Comparison of ENCODE assay signal across 20 cellular contexts in genomic region chr15:57333487-57333886, GRCh38. TPM values are rescaled to one million over a fixed set of nuclear protein-coding genes. Genes with fewer than 3 reads are reported as not detected.
DNase-seq lines count a peak whose midpoint lies in the region; ATAC-seq, FAIRE-seq and TF ChIP-seq lines count a peak whose summit lies in the region.
"Had no signal": no experiment of that assay in that cellular context is flagged by ENCODE, and none has a peak within 500 bp of the region (broad histone marks: within the 10 kb centered on the region; RNA-seq: fewer than 3 reads in every experiment).

No MANE protein-coding gene starts in this region.

- in situ Hi-C loops in K562 (cut with MboI): no loop called here
- in situ Hi-C loops in transverse colon (cut with MboI; ENCODE audit: low pct_ligation_motif_present in 1 of 4, low pct_unique_long_range_greater_than_20kb in 1 of 4, low sequenced_read_pairs in 3 of 4): no loop called here

- no peak for TF ChIP-seq POLR2A in K562 (conservative IDR thresholded peaks at IDR 0.05)
- no peak for TF ChIP-seq POLR2A in transverse colon (IDR thresholded peaks at IDR 0.05)

- intact Hi-C loops in K562 (cut with micrococcal nuclease) (no loop called here), lower lobe of right lung (cut with DNase I) (no loop called here), transverse colon (cut with DNase I; ENCODE audit: low total_unique reads) (no loop called here)

- no peaks in the 10 kb centered on the region for H3K9me3 ChIP-seq in K562 (replicated peaks; ENCODE audit: control insufficient read depth, insufficient read depth, low read depth, low read length)
- no peaks in the 10 kb centered on the region for H3K9me3 ChIP-seq in lower lobe of right lung
- no peaks in the 10 kb centered on the region for H3K9me3 ChIP-seq in transverse colon
- H3K9me3 ChIP-seq: uterus had no signal

- no peak for TF ChIP-seq RAD21 in K562 (CRISPR knock-in tag; conservative IDR thresholded peaks at IDR 0.05 in 1 of 2, IDR thresholded peaks at IDR 0.05 in 1 of 2)

- peaks cover 45 to 48% of the 10 kb centered on the region in 2 experiments for H3K4me1 ChIP-seq in K562 (replicated peaks in 1 of 2; ENCODE audit: control insufficient read depth in 2 of 2, insufficient read depth in 2 of 2, low read length in 2 of 2)
- peaks cover 19% of the 10 kb centered on the region for H3K4me1 ChIP-seq in lower lobe of right lung
- H3K4me1 ChIP-seq in transverse colon: no peaks in the 10 kb centered on the region
- H3K4me1 ChIP-seq: uterus had no signal

- H3K9ac ChIP-seq in K562 (ENCODE audit: insufficient read depth in 1 of 2, low read depth in 2 of 2, low read length in 2 of 2): no peak overlapping the region

- peak overlapping the region; percentile 43; the same call in 1 of the 2 replicates for H2AFZ ChIP-seq in K562 (ENCODE audit: low read depth, low read length)

- no peak for TF ChIP-seq EP300 in K562 (IDR thresholded peaks at IDR 0.05; ENCODE audit: low read length)
- no peak for TF ChIP-seq EP300 in transverse colon (IDR thresholded peaks at IDR 0.05; ENCODE audit: low read depth)

- H3K4me2 ChIP-seq in K562 (ENCODE audit: insufficient read depth, low read length): no peak overlapping the region

- CTCF ChIA-PET in K562 (lab: Yijun Ruan, JAX; ENCODE audit: low intra/inter-chr PET ratio): no interaction called here

- BruUV-seq in K562 (replicated peaks; lab: Mats Ljungman, UMichigan): no TSS peak

- no peaks in the 10 kb centered on the region for H4K20me1 ChIP-seq in K562 (replicated peaks; ENCODE audit: control insufficient read depth, insufficient read depth, low read length)

- POLR2A ChIA-PET in K562 (lab: Yijun Ruan, JAX): no interaction called here

- H3K27me3 ChIP-seq in K562 (ENCODE audit: control insufficient read depth in 2 of 2, insufficient read depth in 2 of 2, low read length in 2 of 2) (no peaks in the 10 kb centered on the region), lower lobe of right lung (ENCODE audit: low read depth) (no peaks in the 10 kb centered on the region), transverse colon (no peaks in the 10 kb centered on the region)
- H3K27me3 ChIP-seq: uterus had no signal

- no peak overlapping the region for H3K4me3 ChIP-seq in K562
- no peak overlapping the region for H3K4me3 ChIP-seq in lower lobe of right lung
- H3K4me3 ChIP-seq in transverse colon: no peak overlapping the region
- H3K4me3 ChIP-seq: uterus had no signal

- H3K36me3 ChIP-seq in K562 (ENCODE audit: control insufficient read depth, insufficient read depth, low read length) (no peaks in the 10 kb centered on the region), lower lobe of right lung (no peaks in the 10 kb centered on the region), transverse colon (no peaks in the 10 kb centered on the region)
- H3K36me3 ChIP-seq: uterus had no signal

- ATAC-seq in K562: no peak
- ATAC-seq in lower lobe of right lung: peak; percentile 51 to 75
- ATAC-seq in GM18861 (IDR thresholded peaks at IDR 0.05; ENCODE audit: unreplicated experiment): no peak
- ATAC-seq in HG03469 (IDR thresholded peaks at IDR 0.05; ENCODE audit: unreplicated experiment): no peak

- DNase-seq in Daoy (ENCODE audit: low read depth) (peak; percentile 54), M059J (ENCODE audit: low read depth) (peak; percentile 61), K562 (ENCODE audit: extremely low read depth in 1 of 4, low spot score in 3 of 4) (no peak), lower lobe of right lung (no peak), transverse colon (no peak), germinal center (ENCODE audit: low spot score) (no peak)
- DNase-seq: activated T-cell treated with anti-CD3 and anti-CD28 coated beads, Interleukin-2, amount 50 U/mL, for 1 hour; amniotic stem cell; CD4-positive, CD25-positive, alpha-beta regulatory T cell; GF-D8; NCI-H1048; NCI-H187 treated with DMSO at 0.1 percent for 48 hours; NCI-H774; SHP77 treated with DMSO at 0.1 percent for 48 hours; T-helper 1 cell; uterus had no signal

- 60% methylated on average over 4 of the region's 4 CpGs for WGBS in K562 (ENCODE audit: insufficient coverage, low coverage, missing lambda C conversion rate)
- WGBS in transverse colon (ENCODE audit: low coverage in 1 of 2), 2 donors: 82 to 84% methylated on average over 4 of the region's 4 CpGs

- H3K27ac ChIP-seq in K562 (ENCODE audit: extremely low read depth, low read depth, low read length) (no peak overlapping the region), lower lobe of right lung (peak overlapping the region; percentile 41), transverse colon (no peak overlapping the region)
- H3K27ac ChIP-seq: uterus had no signal

- H3K9me1 ChIP-seq in K562 (ENCODE audit: control insufficient read depth, insufficient read depth, low read length): no peaks in the 10 kb centered on the region

- no peak for FAIRE-seq in K562 (lab: Jason Lieb, UNC)
- FAIRE-seq: frontal cortex, TTC549 had no signal

- no peaks in the 10 kb centered on the region for H3K79me2 ChIP-seq in K562 (ENCODE audit: control insufficient read depth, insufficient read depth, low read length)

- no peak for TF ChIP-seq CTCF in K562 (IDR thresholded peaks at IDR 0.05 in 2 of 3, conservative IDR thresholded peaks at IDR 0.05 in 1 of 3; ENCODE audit: insufficient read depth in 2 of 3, low read depth in 1 of 3, low read length in 3 of 3)
- TF ChIP-seq CTCF in lower lobe of right lung (IDR thresholded peaks at IDR 0.05): no peak
- no peak for TF ChIP-seq CTCF in transverse colon (IDR thresholded peaks at IDR 0.05)

TF ChIP-seq in K562, 482 proteins besides CTCF, POLR2A, EP300 and RAD21 (continues in another document):
- no peak for TF ChIP-seq WHSC1 (IDR thresholded peaks at IDR 0.05; ENCODE audit: low read length)

RNA-seq across cellular contexts. Expression of gene CGNL1, which starts 42.8 kb away (rescaled TPM):
- total RNA-seq in Daoy (2014; rRNA removed; shearing (Covaris generic)): 0.30 and 0.34 TPM in 2 replicates
- total RNA-seq in M059J (2014; rRNA removed; shearing (Covaris generic)): 0.12 and 1.3 TPM in 2 replicates
- not detected in 2 replicates for total RNA-seq in K562 (2011; cell fraction: chromatin; rRNA removed; ENCODE audit: low replicate concordance)
- not detected in 2 replicates for total RNA-seq in K562 (2011; cell fraction: nucleolus; rRNA removed)
- not detected in 2 replicates for total RNA-seq in K562 (2011; cell fraction: nucleoplasm; rRNA removed)
- total RNA-seq in K562 (2014; rRNA removed) (not detected in 2 replicates), K562 (2014; rRNA removed; fragmentation: Illumina TruSeq; extraction: Trizol) (not detected in 2 replicates), K562 (2015; rRNA removed; fragmentation: Illumina TruSeq; extraction: Trizol) (not detected in 2 replicates), K562 (2021) (0.07 and 0.18 TPM in 2 replicates), lower lobe of right lung (46.0 TPM), transverse colon (1 to 10 TPM; 1.1 to 2.2 (median 1.8) TPM)
- polyA plus RNA-seq in K562 (2011; rRNA removed) (not detected in 2 replicates), K562 (2014; fragmentation: Illumina TruSeq; extraction: Trizol) (0.01 TPM in 1 of 2 replicates, not detected in the other), K562 (2014; fragmentation: Nextera tagmentation; extraction: Ambion mirVana) (not detected), K562 (2014; rRNA removed) (not detected in 2 replicates)
- not detected in 2 replicates for polyA plus RNA-seq in K562 (2011; cell fraction: cytosol; rRNA removed)
- polyA plus RNA-seq in K562 (2011; cell fraction: nucleus; rRNA removed): 0.01 TPM in 1 of 2 replicates, not detected in the other
- 0.01 TPM in 1 of 2 replicates, not detected in the other for polyA plus RNA-seq in K562 (2012)
- not detected in 2 replicates for polyA minus RNA-seq in K562 (2011; rRNA and poly(A)+ RNA removed)
- not detected in 2 replicates for polyA minus RNA-seq in K562 (2011; cell fraction: cytosol; rRNA and poly(A)+ RNA removed)
- polyA minus RNA-seq in K562 (2011; cell fraction: nucleus; rRNA and poly(A)+ RNA removed): not detected in 2 replicates
- total RNA-seq: CD4-positive, CD25-positive, alpha-beta regulatory T cell had no signal
- polyA plus RNA-seq: CD4-positive, CD25-positive, alpha-beta regulatory T cell had no signal

Comparison
In these comparisons a context has a peak if more than half of its experiments do, and no peak if none do; other contexts are left out.
1. DNase-seq: peak in Daoy (single experiment) and M059J (single experiment); none in K562 (0 of 4), lower lobe of right lung (single experiment), transverse colon (single experiment) and germinal center (single experiment).
2. ATAC-seq: peak in lower lobe of right lung (2 of 2); none in K562 (single experiment), GM18861 (single experiment) and HG03469 (single experiment).
3. RNA of gene CGNL1, which starts 42.8 kb away (total RNA-seq): 46.0 TPM in lower lobe of right lung (single experiment); 1.1 to 2.2 TPM in transverse colon, 0.12 to 1.3 TPM in M059J, 0.30 to 0.34 TPM in Daoy and 0.07 to 0.18 TPM in K562; every median in the first group is over 10 times any median in the second.